34 cellular contexts compared by ENCODE assay signal in the genomic region with DNA sequence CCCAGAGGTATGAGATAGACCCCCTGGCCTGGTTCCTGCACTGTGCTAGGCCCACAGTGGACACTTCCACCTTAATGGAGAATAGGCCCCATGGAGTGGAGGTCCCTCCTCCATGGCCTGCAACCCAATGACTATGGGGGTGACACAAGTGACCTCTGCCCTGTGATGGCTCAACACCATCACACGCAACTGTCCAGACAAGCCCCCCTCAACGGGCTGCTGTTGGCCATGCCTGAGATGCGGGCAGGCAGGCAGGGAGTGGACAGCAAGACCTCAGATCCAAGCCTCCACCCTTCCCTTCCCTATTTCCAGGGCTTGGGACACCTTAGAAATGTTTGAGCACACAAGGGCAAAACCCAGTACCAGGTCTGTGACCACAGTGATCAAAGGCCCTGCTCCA. TPM values are rescaled to one million over a fixed set of nuclear protein-coding genes. Genes with fewer than 3 reads are reported as not detected.
"Had no signal": no experiment of that assay in that cellular context is flagged by ENCODE, and none has a peak within 500 bp of the region (broad histone marks: within the 10 kb centered on the region; RNA-seq: fewer than 3 reads in every experiment).

No MANE protein-coding gene starts in this region.

- DNase-seq: activated B cell treated with CpG ODN at 0.5 μM for 24 hours; activated CD4-positive, alpha-beta memory T cell treated with anti-CD3 and anti-CD28 coated beads for 36 hours; activated CD4-positive, alpha-beta T cell treated with anti-CD3 and anti-CD28 coated beads for 4 hours; activated CD4-positive, alpha-beta T cell treated with anti-CD3 and anti-CD28 coated beads, Interleukin-2, amount 50 U/mL, for 1 hour; activated CD4-positive, CD25-positive, alpha-beta regulatory T cell treated with anti-CD3 and anti-CD28 coated beads, Interleukin-2, amount 50 U/mL, for 72 hours; activated effector memory CD4-positive, alpha-beta T cell treated with anti-CD3 and anti-CD28 coated beads, Interleukin-2, amount 50 U/mL, for 16 hours; activated naive CD4-positive, alpha-beta T cell; activated naive CD4-positive, alpha-beta T cell treated with anti-CD3 and anti-CD28 coated beads, Interleukin-2, amount 50 U/mL, for 16 hours; activated naive CD8-positive, alpha-beta T cell treated with anti-CD3 and anti-CD28 coated beads for 36 hours; activated T-cell treated with anti-CD3 and anti-CD28 coated beads, Interleukin-2, amount 50 U/mL, for 1 hour; activated T-cell treated with anti-CD3 and anti-CD28 coated beads, Interleukin-2, amount 50 U/mL, for 72 hours; amniotic stem cell; brain microvascular endothelial cell; Kasumi-1; KG1; MG63; NCI-H1048; NCI-H1436 treated with DMSO at 0.1 percent for 48 hours; NCI-H1694 treated with DMSO at 0.1 percent for 48 hours; NCI-H2029; NCI-H345; NCI-H524 treated with DMSO at 0.1 percent for 48 hours; NK-92 treated with Interleukin-12 subunit alpha and Interleukin-12 subunit beta, amount 100 ng/mL, for 24 hours; PC-3; Peyer's patch; RPMI8226; SHP77 treated with DMSO at 0.1 percent for 48 hours; SK-N-SH had no signal

- H3K4me3 Mint-ChIP-seq: activated B cell treated with CpG ODN at 0.5 μM for 24 hours; activated CD4-positive, alpha-beta memory T cell treated with anti-CD3 and anti-CD28 coated beads for 36 hours; activated naive CD8-positive, alpha-beta T cell treated with anti-CD3 and anti-CD28 coated beads for 36 hours; activated T-cell treated with anti-CD3 and anti-CD28 coated beads, Interleukin-2, amount 50 U/mL, for 72 hours; activated T-helper 17 cell treated with anti-CD3 and anti-CD28 coated beads, Interleukin-2, amount 50 U/mL, for 72 hours; T-helper 1 cell treated with Interleukin-12 subunit alpha and Interleukin-12 subunit beta and Interleukin-4 antibody, amounts not matched to agents 30 μg/mL and 1 μg/mL, for 36 hours; T-helper 2 cell treated with Interferon-gamma antibody and Interleukin-4, amounts not matched to agents 5 μg/mL and 100 μg/mL, for 36 hours had no signal

- H3K27ac Mint-ChIP-seq: activated B cell treated with CpG ODN at 0.5 μM for 24 hours; activated CD4-positive, alpha-beta memory T cell treated with anti-CD3 and anti-CD28 coated beads for 36 hours; activated naive CD8-positive, alpha-beta T cell treated with anti-CD3 and anti-CD28 coated beads for 36 hours; activated T-cell treated with anti-CD3 and anti-CD28 coated beads, Interleukin-2, amount 50 U/mL, for 72 hours; activated T-helper 17 cell treated with anti-CD3 and anti-CD28 coated beads, Interleukin-2, amount 50 U/mL, for 72 hours; T-helper 1 cell treated with Interleukin-12 subunit alpha and Interleukin-12 subunit beta and Interleukin-4 antibody, amounts not matched to agents 30 μg/mL and 1 μg/mL, for 36 hours; T-helper 2 cell treated with Interferon-gamma antibody and Interleukin-4, amounts not matched to agents 5 μg/mL and 100 μg/mL, for 36 hours had no signal

- H3K9me3 Mint-ChIP-seq: activated B cell treated with CpG ODN at 0.5 μM for 24 hours; activated CD4-positive, alpha-beta memory T cell treated with anti-CD3 and anti-CD28 coated beads for 36 hours; activated naive CD8-positive, alpha-beta T cell treated with anti-CD3 and anti-CD28 coated beads for 36 hours; activated T-cell treated with anti-CD3 and anti-CD28 coated beads, Interleukin-2, amount 50 U/mL, for 72 hours; activated T-helper 17 cell treated with anti-CD3 and anti-CD28 coated beads, Interleukin-2, amount 50 U/mL, for 72 hours; T-helper 1 cell treated with Interleukin-12 subunit alpha and Interleukin-12 subunit beta and Interleukin-4 antibody, amounts not matched to agents 30 μg/mL and 1 μg/mL, for 36 hours; T-helper 2 cell treated with Interferon-gamma antibody and Interleukin-4, amounts not matched to agents 5 μg/mL and 100 μg/mL, for 36 hours had no signal

- H3K9me3 ChIP-seq: MG63, Peyer's patch, SJSA1, SK-N-SH had no signal

- H3K36me3 ChIP-seq: brain microvascular endothelial cell, cardiac muscle cell, MG63, Peyer's patch, SJSA1 had no signal

- H3K27me3 Mint-ChIP-seq: activated B cell treated with CpG ODN at 0.5 μM for 24 hours; activated CD4-positive, alpha-beta memory T cell treated with anti-CD3 and anti-CD28 coated beads for 36 hours; activated naive CD8-positive, alpha-beta T cell treated with anti-CD3 and anti-CD28 coated beads for 36 hours; activated T-helper 17 cell treated with anti-CD3 and anti-CD28 coated beads, Interleukin-2, amount 50 U/mL, for 72 hours had no signal

- ATAC-seq: activated T-cell treated with anti-CD3 and anti-CD28 coated beads, Interleukin-2, amount 50 U/mL, for 72 hours; activated T-helper 17 cell treated with anti-CD3 and anti-CD28 coated beads, Interleukin-2, amount 50 U/mL, for 72 hours; PC-3 had no signal

- H3K27me3 ChIP-seq: brain microvascular endothelial cell, cardiac muscle cell, MG63, Peyer's patch, SJSA1 had no signal

- H3K36me3 Mint-ChIP-seq: activated CD4-positive, alpha-beta memory T cell treated with anti-CD3 and anti-CD28 coated beads for 36 hours; activated naive CD8-positive, alpha-beta T cell treated with anti-CD3 and anti-CD28 coated beads for 36 hours had no signal

- H3K4me3 ChIP-seq: cardiac muscle cell, MG63, Peyer's patch, SJSA1 had no signal

- H3K4me1 ChIP-seq: Peyer's patch had no signal

- H3K27ac ChIP-seq: brain microvascular endothelial cell, cardiac muscle cell, Peyer's patch, SJSA1 had no signal

- FAIRE-seq: TTC549 had no signal

RNA-seq across cellular contexts. Expression of gene GRAMD2A, which starts 36.7 kb away (rescaled TPM):
- total RNA-seq: activated B cell treated with CpG ODN at 0.5 μM for 24 hours; activated CD4-positive, alpha-beta memory T cell treated with anti-CD3 and anti-CD28 coated beads for 36 hours; activated naive CD8-positive, alpha-beta T cell treated with anti-CD3 and anti-CD28 coated beads for 36 hours; SJSA1 had no signal
